In genomic region chr3:186241910-186242821, GRCh38 we compare ENCODE assay signal across 8 cellular contexts.
DNase-seq lines count a peak whose midpoint lies in the region; ATAC-seq and TF ChIP-seq lines count a peak whose summit lies in the region.

No MANE protein-coding gene starts in this region.

- no peaks in the 10 kb centered on the region for H3K9me3 Mint-ChIP-seq in MCF 10A (ENCODE audit: unreplicated experiment)

- H3K4me3 Mint-ChIP-seq in MCF 10A (ENCODE audit: unreplicated experiment) = no peak overlapping the region

- H3K27ac Mint-ChIP-seq in MCF 10A (ENCODE audit: low read depth, unreplicated experiment) = no peak overlapping the region

- no TSS peak for BruUV-seq in MCF 10A (replicated peaks; lab: Mats Ljungman, UMichigan)

- H3K4me3 ChIP-seq in HUES64 (ENCODE audit: low read length) = no peak overlapping the region

- H3K36me3 Mint-ChIP-seq in MCF 10A (ENCODE audit: insufficient read depth, unreplicated experiment) = peaks cover 1% of the 10 kb centered on the region

- POLR2A ChIA-PET in MCF 10A (lab: Yijun Ruan, JAX) = interaction anchor here (0.7 kb wide), 2 partner anchors 166 to 259 kb away, joined by 3 read pairs; no protein-coding TSS in a partner anchor

- peaks cover 12% of the 10 kb centered on the region for H3K4me1 ChIP-seq in HUES64 (ENCODE audit: insufficient read depth, low read length)

- H3K36me3 ChIP-seq in HUES64 (ENCODE audit: insufficient read depth, low read length) = no peaks in the 10 kb centered on the region

- ATAC-seq in GM21619 (IDR thresholded peaks at IDR 0.05; ENCODE audit: unreplicated experiment) (peak; percentile 84), SK-N-SH treated with all-trans-retinoic acid at 6 μM for 48 hours (peak; percentile 69)

- no peaks in the 10 kb centered on the region for H3K27me3 Mint-ChIP-seq in MCF 10A (ENCODE audit: insufficient read depth, unreplicated experiment)

- WGBS in HUES64 = 40% methylated on average over 21 of the region's 21 CpGs

- CTCF ChIA-PET in MCF 10A (lab: Yijun Ruan, JAX) = interaction anchor here (0.6 to 1.3 kb wide), 9 partner anchors 17 to 259 kb away, joined by 3 to 5 read pairs (median 3); no protein-coding TSS in a partner anchor

- no peaks in the 10 kb centered on the region for H3K27me3 ChIP-seq in HUES64 (ENCODE audit: insufficient read depth, low read length)

- H3K27ac ChIP-seq in HUES64 (ENCODE audit: low read depth, low read length) = no peak overlapping the region

- intact Hi-C loops in MCF 10A (cut with micrococcal nuclease) = loop anchor here (1.0 kb wide), 1 partner anchor 259 kb away; no protein-coding TSS in a partner anchor

- H3K9ac ChIP-seq in HUES64 (ENCODE audit: low read depth, low read length) = 0 out of 2 replicates have a peak overlapping the region, but pooled peaks have one; percentile 16

- DNase-seq in GM03348 (ENCODE audit: low spot score) (peak; percentile 47), MCF 10A (ENCODE audit: unreplicated experiment) (peak; percentile 76), inferior parietal cortex (ENCODE audit: extremely low spot score) (peak; percentile 62), NCI-H1930 (lab: John Stamatoyannopoulos, UW) (no peak)
- DNase-seq in stimulated activated CD4-positive, alpha-beta T cell treated with anti-CD3 and anti-CD28 coated beads, Interleukin-12 subunit alpha, Interleukin-12 subunit beta, amount 100 ng/mL, for 4 hours = peak; percentile 34

- TF ChIP-seq CTCF in MCF 10A (IDR thresholded peaks at IDR 0.05; ENCODE audit: unreplicated experiment) = peak; percentile 42

- H3K4me1 Mint-ChIP-seq in MCF 10A (ENCODE audit: insufficient read depth, unreplicated experiment) = no peaks in the 10 kb centered on the region

- H3K9me3 ChIP-seq in HUES64 (ENCODE audit: insufficient read depth, low read depth, low read length) = no peaks in the 10 kb centered on the region

TF ChIP-seq in SK-N-SH treated with all-trans-retinoic acid at 6 μM for 48 hours, 23 proteins besides CTCF, POLR2A, EP300 and RAD21:
- TF ChIP-seq, protein P1, sequence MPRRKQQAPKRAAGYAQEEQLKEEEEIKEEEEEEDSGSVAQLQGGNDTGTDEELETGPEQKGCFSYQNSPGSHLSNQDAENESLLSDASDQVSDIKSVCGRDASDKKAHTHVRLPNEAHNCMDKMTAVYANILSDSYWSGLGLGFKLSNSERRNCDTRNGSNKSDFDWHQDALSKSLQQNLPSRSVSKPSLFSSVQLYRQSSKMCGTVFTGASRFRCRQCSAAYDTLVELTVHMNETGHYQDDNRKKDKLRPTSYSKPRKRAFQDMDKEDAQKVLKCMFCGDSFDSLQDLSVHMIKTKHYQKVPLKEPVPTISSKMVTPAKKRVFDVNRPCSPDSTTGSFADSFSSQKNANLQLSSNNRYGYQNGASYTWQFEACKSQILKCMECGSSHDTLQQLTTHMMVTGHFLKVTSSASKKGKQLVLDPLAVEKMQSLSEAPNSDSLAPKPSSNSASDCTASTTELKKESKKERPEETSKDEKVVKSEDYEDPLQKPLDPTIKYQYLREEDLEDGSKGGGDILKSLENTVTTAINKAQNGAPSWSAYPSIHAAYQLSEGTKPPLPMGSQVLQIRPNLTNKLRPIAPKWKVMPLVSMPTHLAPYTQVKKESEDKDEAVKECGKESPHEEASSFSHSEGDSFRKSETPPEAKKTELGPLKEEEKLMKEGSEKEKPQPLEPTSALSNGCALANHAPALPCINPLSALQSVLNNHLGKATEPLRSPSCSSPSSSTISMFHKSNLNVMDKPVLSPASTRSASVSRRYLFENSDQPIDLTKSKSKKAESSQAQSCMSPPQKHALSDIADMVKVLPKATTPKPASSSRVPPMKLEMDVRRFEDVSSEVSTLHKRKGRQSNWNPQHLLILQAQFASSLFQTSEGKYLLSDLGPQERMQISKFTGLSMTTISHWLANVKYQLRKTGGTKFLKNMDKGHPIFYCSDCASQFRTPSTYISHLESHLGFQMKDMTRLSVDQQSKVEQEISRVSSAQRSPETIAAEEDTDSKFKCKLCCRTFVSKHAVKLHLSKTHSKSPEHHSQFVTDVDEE (CRISPR knock-in tag; IDR thresholded peaks at IDR 0.05) = no peak
- TF ChIP-seq ZNF565 (CRISPR knock-in tag; conservative IDR thresholded peaks at IDR 0.05; ENCODE audit: low read depth) = no peak
- TF ChIP-seq TCF4 (CRISPR knock-in tag; IDR thresholded peaks at IDR 0.05; ENCODE audit: borderline replicate concordance) = no peak
- no peak for TF ChIP-seq ESRRG (CRISPR knock-in tag; IDR thresholded peaks at IDR 0.05)
- TF ChIP-seq POU6F1 (CRISPR knock-in tag; IDR thresholded peaks at IDR 0.05; ENCODE audit: borderline replicate concordance, low read depth) = no peak
- no peak for TF ChIP-seq ZFP30 (CRISPR knock-in tag; IDR thresholded peaks at IDR 0.05)
- no peak for TF ChIP-seq CSDC2 (CRISPR knock-in tag; IDR thresholded peaks at IDR 0.05)
- no peak for TF ChIP-seq CREB5 (CRISPR knock-in tag; IDR thresholded peaks at IDR 0.05; ENCODE audit: low read depth)
- TF ChIP-seq RARB (CRISPR knock-in tag; IDR thresholded peaks at IDR 0.05) = no peak
- no peak for TF ChIP-seq PPARA (CRISPR knock-in tag; IDR thresholded peaks at IDR 0.05; ENCODE audit: borderline replicate concordance)
- TF ChIP-seq PATZ1 (CRISPR knock-in tag; IDR thresholded peaks at IDR 0.05; ENCODE audit: borderline replicate concordance) = no peak
- TF ChIP-seq OSR1 (CRISPR knock-in tag; IDR thresholded peaks at IDR 0.05) = no peak
- TF ChIP-seq ZNF8 (CRISPR knock-in tag; IDR thresholded peaks at IDR 0.05) = no peak
- TF ChIP-seq ZFP3 (CRISPR knock-in tag; IDR thresholded peaks at IDR 0.05) = no peak
- no peak for TF ChIP-seq ISL1 (CRISPR knock-in tag; IDR thresholded peaks at IDR 0.05)
- no peak for TF ChIP-seq GLIS3 (CRISPR knock-in tag; IDR thresholded peaks at IDR 0.05)
- no peak for TF ChIP-seq ZC3H10 (CRISPR knock-in tag; IDR thresholded peaks at IDR 0.05)
- TF ChIP-seq BACH2 (CRISPR knock-in tag; IDR thresholded peaks at IDR 0.05; ENCODE audit: borderline replicate concordance) = no peak

Comparison
In these comparisons a context has a peak if more than half of its experiments do, and no peak if none do; other contexts are left out.
1. DNase-seq: peak in GM03348 (single experiment), MCF 10A (single experiment), inferior parietal cortex (single experiment) and stimulated activated CD4-positive, alpha-beta T cell treated with anti-CD3 and anti-CD28 coated beads, Interleukin-12 subunit alpha, Interleukin-12 subunit beta, amount 100 ng/mL, for 4 hours (single experiment); none in NCI-H1930 (0 of 2).